In genomic region chr20:17287503-17287902, GRCh38 we compare ENCODE assay signal across 16 cellular contexts.
DNase-seq lines count a peak whose midpoint lies in the region; ATAC-seq, FAIRE-seq and TF ChIP-seq lines count a peak whose summit lies in the region.
"Had no signal": no experiment of that assay in that cellular context is flagged by ENCODE, and none has a peak within 500 bp of the region (broad histone marks: within the 10 kb centered on the region; RNA-seq: fewer than 3 reads in every experiment).

No MANE protein-coding gene starts in this region.

- H3K4me3 Mint-ChIP-seq in mesothelial cell of epicardium, result no peak overlapping the region
- H3K4me3 Mint-ChIP-seq: CD4-positive, alpha-beta T cell; nephron; stimulated activated naive CD8-positive, alpha-beta T cell treated with anti-CD3 and anti-CD28 coated beads, Interleukin-15, Interleukin-2, amounts not matched to agents 100 ng/mL and 50 ng/mL, for 24 hours had no signal

- peaks cover 8% of the 10 kb centered on the region for H3K4me1 Mint-ChIP-seq in mesothelial cell of epicardium
- H3K4me1 Mint-ChIP-seq: nephron had no signal

- H3K9ac ChIP-seq in DND-41 (ENCODE audit: low read depth, low read length), result no peak overlapping the region
- H3K9ac ChIP-seq in HCT116 (ENCODE audit: low read length), result no peak overlapping the region
- no peak overlapping the region for H3K9ac ChIP-seq in GM12878 (ENCODE audit: control insufficient read depth, insufficient read depth, low read length)

- H4K20me1 ChIP-seq in DND-41 (ENCODE audit: insufficient read depth, low read length) (no peaks in the 10 kb centered on the region), HCT116 (ENCODE audit: insufficient read depth) (no peaks in the 10 kb centered on the region), GM12878 (ENCODE audit: control insufficient read depth, insufficient read depth) (no peaks in the 10 kb centered on the region)

- no peak for TF ChIP-seq POLR2A in HCT116 (IDR thresholded peaks at IDR 0.05; ENCODE audit: borderline replicate concordance, extremely low read depth, insufficient read depth, insufficient read length)
- no peak for TF ChIP-seq POLR2A in GM12878 (IDR thresholded peaks at IDR 0.05; ENCODE audit: low read depth, low read length)

- CTCF ChIA-PET in HCT116 (lab: Charles Lee) (interaction anchor here (0.7 to 1.3 kb wide), 2 partner anchors 10 to 443 kb away, joined by 3 to 6 read pairs; no protein-coding TSS in a partner anchor), GM12878 (lab: Yijun Ruan, JAX) (interaction anchor here (0.6 to 1.1 kb wide), 2 partner anchors 331 to 484 kb away, joined by 3 read pairs; no protein-coding TSS in a partner anchor)

- WGBS in GM12878 (ENCODE audit: insufficient coverage, insufficient replicate concordance, low lambda C conversion rate, missing lambda C conversion rate), result 0% methylated on average over 2 of the region's 2 CpGs

- H3K4me2 ChIP-seq in DND-41 (ENCODE audit: insufficient read depth, low read length) (no peak overlapping the region), HCT116 (ENCODE audit: low read length) (no peak overlapping the region), GM12878 (ENCODE audit: control insufficient read depth, insufficient read depth) (no peak overlapping the region)

- SMC1A ChIA-PET in GM12878 (lab: Charles Lee; ENCODE audit: uncharacterized antibody, unreplicated experiment), result interaction anchor here (0.6 kb wide), 1 partner anchor 15 kb away, joined by 3 read pairs; no protein-coding TSS in a partner anchor

- POLR2A ChIA-PET in HCT116 (lab: Charles Lee), result no interaction called here
- POLR2A ChIA-PET in GM12878 (lab: Charles Lee), result no interaction called here

- H3K27ac ChIP-seq in DND-41 (ENCODE audit: low read length) (no peak overlapping the region), HCT116 (ENCODE audit: low read depth, low read length) (no peak overlapping the region), GM12878 (ENCODE audit: control insufficient read depth, insufficient read depth) (no peak overlapping the region)
- H3K27ac ChIP-seq: sigmoid colon had no signal

- H3K27me3 ChIP-seq in DND-41 (ENCODE audit: insufficient read depth, low read length, poor library complexity), result no peaks in the 10 kb centered on the region
- peaks cover 19% of the 10 kb centered on the region for H3K27me3 ChIP-seq in HCT116 (ENCODE audit: insufficient read depth, low read length)
- H3K27me3 ChIP-seq in GM12878 (replicated peaks in 1 of 2; ENCODE audit: control insufficient read depth in 2 of 2, insufficient read depth in 2 of 2, low read length in 1 of 2), result no peaks in the 10 kb centered on the region
- H3K27me3 ChIP-seq: sigmoid colon had no signal

- no TSS peak for BruUV-seq in HCT116 (replicated peaks; lab: Mats Ljungman, UMichigan)
- no TSS peak for BruUV-seq in GM12878 (replicated peaks; lab: Mats Ljungman, UMichigan)

- H3K27me3 Mint-ChIP-seq in mesothelial cell of epicardium (ENCODE audit: low read depth), result no peaks in the 10 kb centered on the region
- H3K27me3 Mint-ChIP-seq: stimulated activated naive CD8-positive, alpha-beta T cell treated with anti-CD3 and anti-CD28 coated beads, Interleukin-15, Interleukin-2, amounts not matched to agents 100 ng/mL and 50 ng/mL, for 24 hours had no signal

- no peak overlapping the region for H3K4me3 ChIP-seq in DND-41 (ENCODE audit: low read depth in 1 of 2, low read length in 2 of 2)
- no peak overlapping the region for H3K4me3 ChIP-seq in HCT116 (replicated peaks in 1 of 2; ENCODE audit: low read depth in 1 of 2, low read length in 2 of 2)
- no peak overlapping the region for H3K4me3 ChIP-seq in GM12878
- H3K4me3 ChIP-seq: sigmoid colon had no signal

- DNase-seq in DND-41 (no peak), HCT116 (ENCODE audit: low read depth, low spot score) (no peak), GM12878 (ENCODE audit: low read depth, low spot score) (no peak), mesothelial cell of epicardium (ENCODE audit: low spot score in 2 of 2, unreplicated experiment in 2 of 2) (no peak), left cardiac atrium (no peak), Kasumi-1 (lab: John Stamatoyannopoulos, UW) (no peak)
- no peak for DNase-seq in activated CD8-positive, alpha-beta memory T cell treated with anti-CD3 and anti-CD28 coated beads, Interleukin-2, amount 50 U/mL, for 4 hours
- DNase-seq: activated naive CD4-positive, alpha-beta T cell treated with anti-CD3 and anti-CD28 coated beads, Interleukin-2, amount 50 U/mL, for 16 hours; CD4-positive, alpha-beta T cell; hippocampal formation; MV-4-11; NCI-H226; sigmoid colon had no signal

- H3K27ac Mint-ChIP-seq in mesothelial cell of epicardium, result no peak overlapping the region
- H3K27ac Mint-ChIP-seq: CD4-positive, alpha-beta T cell; nephron; stimulated activated naive CD8-positive, alpha-beta T cell treated with anti-CD3 and anti-CD28 coated beads, Interleukin-15, Interleukin-2, amounts not matched to agents 100 ng/mL and 50 ng/mL, for 24 hours had no signal

- no peaks in the 10 kb centered on the region for H3K9me3 ChIP-seq in DND-41 (ENCODE audit: insufficient read depth, low read length, severe bottlenecking)
- no peaks in the 10 kb centered on the region for H3K9me3 ChIP-seq in HCT116 (ENCODE audit: control insufficient read depth in 1 of 2, insufficient read depth in 1 of 2, low read depth in 1 of 2, low read length in 2 of 2)
- no peaks in the 10 kb centered on the region for H3K9me3 ChIP-seq in GM12878 (replicated peaks; ENCODE audit: control insufficient read depth, insufficient read depth, low read length)
- H3K9me3 ChIP-seq: sigmoid colon had no signal

- no peaks in the 10 kb centered on the region for H3K9me2 ChIP-seq in HCT116 (ENCODE audit: insufficient read depth)

- H3K9me3 Mint-ChIP-seq in mesothelial cell of epicardium, result no peaks in the 10 kb centered on the region
- H3K9me3 Mint-ChIP-seq: CD4-positive, alpha-beta T cell; nephron; stimulated activated naive CD8-positive, alpha-beta T cell treated with anti-CD3 and anti-CD28 coated beads, Interleukin-15, Interleukin-2, amounts not matched to agents 100 ng/mL and 50 ng/mL, for 24 hours had no signal

- RAD21 ChIA-PET in HCT116 (lab: Charles Lee; ENCODE audit: low non-redundant PET in 1 of 2, low total read pairs in 2 of 2, uncharacterized antibody in 2 of 2, unreplicated experiment in 2 of 2), result no interaction called here
- RAD21 ChIA-PET in GM12878 (lab: Charles Lee; ENCODE audit: unreplicated experiment), result no interaction called here

- intact Hi-C loops in HCT116 (cut with micrococcal nuclease) (no loop called here), GM12878 (cut with micrococcal nuclease; ENCODE audit: unreplicated experiment) (no loop called here), left cardiac atrium (cut with DNase I) (no loop called here)

- ATAC-seq in DND-41 (ENCODE audit: insufficient read depth, low read depth) (no peak), HCT116 (no peak), GM12878 (no peak), left cardiac atrium (no peak)

- no peak overlapping the region for H2AFZ ChIP-seq in DND-41 (ENCODE audit: low read depth, low read length)
- no peak overlapping the region for H2AFZ ChIP-seq in HCT116 (ENCODE audit: low read depth, low read length, poor library complexity, severe bottlenecking)
- H2AFZ ChIP-seq in GM12878 (ENCODE audit: control insufficient read depth, low read depth, low read length), result no peak overlapping the region

- TF ChIP-seq CTCF in DND-41 (IDR thresholded peaks at IDR 0.05; ENCODE audit: borderline replicate concordance, extremely low read depth, low read length, poor library complexity, severe bottlenecking) (peak; percentile 52), HCT116 (IDR thresholded peaks at IDR 0.05 in 2 of 3, conservative IDR thresholded peaks at IDR 0.05 in 1 of 3; ENCODE audit: borderline replicate concordance in 1 of 3, insufficient read depth in 1 of 3, low read depth in 2 of 3, low read length in 2 of 3) (peak in 2 of 3 experiments; percentile 52 to 59; a peak in 4 of 6 replicates), GM12878 (IDR thresholded peaks at IDR 0.05 in 2 of 3, conservative IDR thresholded peaks at IDR 0.05 in 1 of 3; ENCODE audit: control insufficient read depth in 2 of 3, extremely low read depth in 1 of 3, insufficient read depth in 1 of 3, low read depth in 3 of 3, low read length in 3 of 3) (peak in 2 of 3 experiments; percentile 24 to 36; a peak in 2 of 6 replicates), mesothelial cell of epicardium (IDR thresholded peaks at IDR 0.05; ENCODE audit: unreplicated experiment) (peak; percentile 40)

- in situ Hi-C loops in GM12878 (cut with MboI), result no loop called here

- no peak for TF ChIP-seq RAD21 in HCT116 (IDR thresholded peaks at IDR 0.05; ENCODE audit: low read depth)
- no peak for TF ChIP-seq RAD21 in GM12878 (IDR thresholded peaks at IDR 0.05; ENCODE audit: insufficient read depth, low read depth, low read length)

- H3K36me3 ChIP-seq in DND-41 (ENCODE audit: insufficient read depth, low read length) (no peaks in the 10 kb centered on the region), HCT116 (ENCODE audit: control insufficient read depth in 1 of 2, insufficient read depth in 2 of 2, low read length in 2 of 2) (no peaks in the 10 kb centered on the region), GM12878 (ENCODE audit: control insufficient read depth in 2 of 2, insufficient read depth in 2 of 2, low read length in 1 of 2) (no peaks in the 10 kb centered on the region)
- H3K36me3 ChIP-seq: sigmoid colon had no signal

- H3K79me2 ChIP-seq in DND-41 (ENCODE audit: insufficient read depth, low read length) (no peaks in the 10 kb centered on the region), HCT116 (ENCODE audit: insufficient read depth, low read length) (no peaks in the 10 kb centered on the region), GM12878 (ENCODE audit: control insufficient read depth, insufficient read depth, low read length) (no peaks in the 10 kb centered on the region)

- no peak for TF ChIP-seq EP300 in GM12878 (IDR thresholded peaks at IDR 0.05; ENCODE audit: borderline replicate concordance in 1 of 2, control insufficient read depth in 1 of 2, low read depth in 2 of 2, low read length in 2 of 2)

- H3K4me1 ChIP-seq in DND-41 (ENCODE audit: insufficient read depth, low read length) (no peaks in the 10 kb centered on the region), HCT116 (ENCODE audit: control insufficient read depth in 1 of 2, insufficient read depth in 2 of 2, low read length in 2 of 2) (no peaks in the 10 kb centered on the region), GM12878 (ENCODE audit: control insufficient read depth, insufficient read depth, low read length) (no peaks in the 10 kb centered on the region)
- H3K4me1 ChIP-seq: sigmoid colon had no signal

- no peak for FAIRE-seq in GM12878 (lab: Jason Lieb, UNC)
- FAIRE-seq: endothelial cell of umbilical vein had no signal

- H3K36me3 Mint-ChIP-seq in mesothelial cell of epicardium, result no peaks in the 10 kb centered on the region

TF ChIP-seq in HCT116, 20 proteins besides CTCF, POLR2A, EP300 and RAD21 (continues in another document):
- no peak for TF ChIP-seq ATF3 (IDR thresholded peaks at IDR 0.05)

TF ChIP-seq in GM12878, 131 proteins besides CTCF, POLR2A, EP300 and RAD21 (continues in another document):
- TF ChIP-seq BHLHE40 (IDR thresholded peaks at IDR 0.05; ENCODE audit: borderline replicate concordance in 1 of 2, low read depth in 2 of 2, low read length in 1 of 2), result no peak
- TF ChIP-seq, protein P1, sequence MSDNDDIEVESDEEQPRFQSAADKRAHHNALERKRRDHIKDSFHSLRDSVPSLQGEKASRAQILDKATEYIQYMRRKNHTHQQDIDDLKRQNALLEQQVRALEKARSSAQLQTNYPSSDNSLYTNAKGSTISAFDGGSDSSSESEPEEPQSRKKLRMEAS (IDR thresholded peaks at IDR 0.05; ENCODE audit: low read depth, low read length), result no peak
